27 cellular contexts compared by ENCODE assay signal in genomic region chr10:110983466-110983865, GRCh38.
"Had no signal": no experiment of that assay in that cellular context is flagged by ENCODE, and none has a peak within 500 bp of the region (broad histone marks: within the 10 kb centered on the region; RNA-seq: fewer than 3 reads in every experiment).

No MANE protein-coding gene starts in this region.

- H3K4me3 Mint-ChIP-seq: effector memory CD8-positive, alpha-beta T cell; nephron; neural progenitor cell; type B pancreatic cell had no signal

- H2AFZ ChIP-seq: neural progenitor cell, parathyroid adenoma had no signal

- H3K4me3 ChIP-seq: esophagus squamous epithelium, heart right ventricle, left lung, neural progenitor cell, right lobe of liver, testis, tibial artery had no signal

- H3K9ac ChIP-seq: neural progenitor cell, parathyroid adenoma had no signal

- ATAC-seq: effector memory CD8-positive, alpha-beta T cell; heart right ventricle; left cardiac atrium; left lung; naive thymus-derived CD4-positive, alpha-beta T cell; right lobe of liver had no signal

- H3K27me3 ChIP-seq: esophagus squamous epithelium, heart right ventricle, left lung, neural progenitor cell, right lobe of liver, testis, tibial artery had no signal

- H3K9me3 Mint-ChIP-seq: effector memory CD8-positive, alpha-beta T cell had no signal

- H3K4me1 Mint-ChIP-seq: neural progenitor cell had no signal

- H3K27ac Mint-ChIP-seq: effector memory CD8-positive, alpha-beta T cell; nephron; neural progenitor cell; progenitor cell of endocrine pancreas; type B pancreatic cell had no signal

- H3K27ac ChIP-seq: esophagus squamous epithelium, heart right ventricle, left lung, neural progenitor cell, parathyroid adenoma, right lobe of liver, testis, tibial artery had no signal

- H3K9me3 ChIP-seq: esophagus squamous epithelium, heart right ventricle, left lung, right lobe of liver, testis, tibial artery had no signal

- DNase-seq: cortex of kidney; effector memory CD8-positive, alpha-beta T cell; erythroblast; esophagus squamous epithelium; foreskin melanocyte; glutamatergic neuron; heart right ventricle; hippocampal formation; left cardiac atrium; left lung; mesendoderm; midbrain; naive thymus-derived CD4-positive, alpha-beta T cell; right lobe of liver; small intestine; stimulated activated CD4-positive, alpha-beta T cell treated with anti-CD3 and anti-CD28 coated beads, Interleukin-15, amount 100 ng/mL, for 24 hours; stimulated activated CD4-positive, alpha-beta T cell treated with anti-CD3 and anti-CD28 coated beads, Interleukin-2, amount 100 ng/mL, for 48 hours; stimulated activated naive CD4-positive, alpha-beta T cell; substantia nigra; testis; tibial artery had no signal

- H3K36me3 ChIP-seq: left lung, right lobe of liver, tibial artery had no signal

- FAIRE-seq: islet of Langerhans, small intestine had no signal

- H3K4me2 ChIP-seq: neural progenitor cell had no signal

- H3K27me3 Mint-ChIP-seq: effector memory CD8-positive, alpha-beta T cell; naive thymus-derived CD4-positive, alpha-beta T cell; progenitor cell of endocrine pancreas; type B pancreatic cell had no signal

- H3K4me1 ChIP-seq: neural progenitor cell, parathyroid adenoma had no signal
